ENCODE assay signal across 1 cellular context in the genomic region with DNA sequence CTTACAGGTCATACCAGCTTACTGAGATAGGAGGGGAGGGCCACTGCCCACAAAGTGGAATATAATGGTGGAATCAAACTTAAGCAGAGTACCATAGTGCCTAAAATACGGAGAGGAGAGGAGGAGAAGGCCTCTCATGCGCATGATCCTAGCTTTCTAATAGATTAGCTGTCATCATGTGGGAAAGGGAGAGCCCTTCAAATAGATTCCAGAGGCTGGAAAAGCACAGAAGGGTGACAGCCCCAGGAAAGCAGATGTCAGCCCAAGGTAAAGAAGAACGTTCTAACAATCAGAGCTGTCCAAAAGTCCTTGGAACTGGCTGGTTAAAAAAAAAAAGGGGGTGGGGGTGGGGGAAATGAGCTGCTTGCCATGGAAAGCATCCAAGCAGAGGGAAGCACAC.
TF ChIP-seq lines count a peak whose summit lies in the region.

No MANE protein-coding gene starts in this region.

TF ChIP-seq in IMR-90, 13 proteins besides CTCF, POLR2A, EP300 and RAD21 (continued from another document):
- TF ChIP-seq, protein P1, sequence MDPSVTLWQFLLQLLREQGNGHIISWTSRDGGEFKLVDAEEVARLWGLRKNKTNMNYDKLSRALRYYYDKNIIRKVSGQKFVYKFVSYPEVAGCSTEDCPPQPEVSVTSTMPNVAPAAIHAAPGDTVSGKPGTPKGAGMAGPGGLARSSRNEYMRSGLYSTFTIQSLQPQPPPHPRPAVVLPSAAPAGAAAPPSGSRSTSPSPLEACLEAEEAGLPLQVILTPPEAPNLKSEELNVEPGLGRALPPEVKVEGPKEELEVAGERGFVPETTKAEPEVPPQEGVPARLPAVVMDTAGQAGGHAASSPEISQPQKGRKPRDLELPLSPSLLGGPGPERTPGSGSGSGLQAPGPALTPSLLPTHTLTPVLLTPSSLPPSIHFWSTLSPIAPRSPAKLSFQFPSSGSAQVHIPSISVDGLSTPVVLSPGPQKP (IDR thresholded peaks at IDR 0.05; ENCODE audit: borderline replicate concordance, low read depth, low read length), result no peak
